17 cellular contexts compared by ENCODE assay signal in genomic region chr2:12313445-12314118, GRCh38.
DNase-seq lines count a peak whose midpoint lies in the region; ATAC-seq and TF ChIP-seq lines count a peak whose summit lies in the region.
"Had no signal": no experiment of that assay in that cellular context is flagged by ENCODE, and none has a peak within 500 bp of the region (broad histone marks: within the 10 kb centered on the region; RNA-seq: fewer than 3 reads in every experiment).

No MANE protein-coding gene starts in this region.

- in situ Hi-C loops in Panc1 (cut with HindIII; ENCODE audit: low pct_unique_long_range_greater_than_20kb, low sequenced_read_pairs) = no loop called here

- intact Hi-C loops in Panc1 (cut with micrococcal nuclease; ENCODE audit: unreplicated experiment) = loop anchor here (10.0 kb wide), 1 partner anchor 479 kb away; no protein-coding TSS in a partner anchor

- no peak for TF ChIP-seq CTCF in Panc1 (IDR thresholded peaks at IDR 0.05)
- TF ChIP-seq CTCF in GM20000 (IDR thresholded peaks at IDR 0.05; ENCODE audit: extremely low read depth, missing control alignments) = no peak

- CTCF ChIA-PET in activated CD8-positive, alpha-beta memory T cell treated with anti-CD3 and anti-CD28 coated beads, Interleukin-2, amount 10 ng/mL, durations not matched to agents 7 days and 5 days (lab: Charles Lee) = interaction anchor here (1.0 kb wide), 1 partner anchor 403 kb away, joined by 3 read pairs; the partner anchor contains the start of gene TRIB2
- CTCF ChIA-PET in Panc1 (lab: Charles Lee) = no interaction called here

- no peaks in the 10 kb centered on the region for H3K27me3 Mint-ChIP-seq in activated CD8-positive, alpha-beta memory T cell treated with anti-CD3 and anti-CD28 coated beads, Interleukin-2, amount 10 ng/mL, durations not matched to agents 7 days and 5 days

- H3K36me3 ChIP-seq in Panc1 (ENCODE audit: control insufficient read depth, insufficient read depth, low read length) = no peaks in the 10 kb centered on the region
- H3K36me3 ChIP-seq: left lung, thoracic aorta had no signal

- no peaks in the 10 kb centered on the region for H3K9me3 ChIP-seq in Panc1 (ENCODE audit: control insufficient read depth, insufficient read depth, low read depth, low read length)
- H3K9me3 ChIP-seq: left lung, thoracic aorta had no signal

- H3K27ac Mint-ChIP-seq in activated CD8-positive, alpha-beta memory T cell treated with anti-CD3 and anti-CD28 coated beads, Interleukin-2, amount 10 ng/mL, durations not matched to agents 7 days and 5 days = peak overlapping the region; percentile 24

- POLR2A ChIA-PET in Panc1 (lab: Charles Lee) = no interaction called here

- peaks cover 3% of the 10 kb centered on the region; the same call in 1 of the 2 replicates for H3K4me1 ChIP-seq in Panc1 (ENCODE audit: control insufficient read depth, insufficient read depth, low read length)

- H3K27me3 ChIP-seq in Panc1 (ENCODE audit: control insufficient read depth, insufficient read depth, low read length) = no peaks in the 10 kb centered on the region
- H3K27me3 ChIP-seq: left lung had no signal

- BruUV-seq in Panc1 (replicated peaks; lab: Mats Ljungman, UMichigan) = no TSS peak

- ATAC-seq in activated CD8-positive, alpha-beta memory T cell treated with anti-CD3 and anti-CD28 coated beads, Interleukin-2, amount 10 ng/mL, durations not matched to agents 7 days and 5 days = peak; percentile 51
- ATAC-seq in Panc1 (no peak), HG03354 (IDR thresholded peaks at IDR 0.05; ENCODE audit: poor library complexity, severe bottlenecking, unreplicated experiment) (no peak)
- ATAC-seq: activated T-cell treated with anti-CD3 and anti-CD28 coated beads, Interleukin-2, amount 50 U/mL, for 4 hours; left lung had no signal

- no peak for DNase-seq in activated CD8-positive, alpha-beta memory T cell treated with anti-CD3 and anti-CD28 coated beads, Interleukin-2, amount 10 ng/mL, durations not matched to agents 7 days and 5 days
- no peak for DNase-seq in activated CD8-positive, alpha-beta memory T cell treated with anti-CD3 and anti-CD28 coated beads for 24 hours
- DNase-seq in Panc1 (ENCODE audit: low read depth, low spot score) (no peak), fibroblast of peridontal ligament (ENCODE audit: extremely low read depth) (peak; percentile 22), pons (ENCODE audit: low spot score) (peak; percentile 62), GM20000 (ENCODE audit: low spot score) (no peak), SIG-M5 treated with dmso at 0.1 percent for 504 hours (lab: John Stamatoyannopoulos, UW; ENCODE audit: unreplicated experiment) (no peak)
- DNase-seq: ACHN; activated T-cell treated with anti-CD3 and anti-CD28 coated beads, Interleukin-2, amount 50 U/mL, for 4 hours; COR-L47; KBM-7; left lung; NCI-H446; stimulated activated CD4-positive, alpha-beta T cell treated with anti-CD3 and anti-CD28 coated beads, Interleukin-1b, Interleukin-23, amount 100 ng/mL, for 48 hours; SW 1271 had no signal

- H3K9me3 Mint-ChIP-seq in activated CD8-positive, alpha-beta memory T cell treated with anti-CD3 and anti-CD28 coated beads, Interleukin-2, amount 10 ng/mL, durations not matched to agents 7 days and 5 days (ENCODE audit: low read depth) = no peaks in the 10 kb centered on the region
- H3K9me3 Mint-ChIP-seq: activated T-cell treated with anti-CD3 and anti-CD28 coated beads, Interleukin-2, amount 50 U/mL, for 4 hours had no signal

- H3K4me3 ChIP-seq in Panc1 (ENCODE audit: low read depth in 2 of 2, low read length in 2 of 2) = no peak overlapping the region
- H3K4me3 ChIP-seq: left lung, thoracic aorta had no signal

- no peak overlapping the region for H3K4me3 Mint-ChIP-seq in activated CD8-positive, alpha-beta memory T cell treated with anti-CD3 and anti-CD28 coated beads, Interleukin-2, amount 10 ng/mL, durations not matched to agents 7 days and 5 days
- H3K4me3 Mint-ChIP-seq: activated T-cell treated with anti-CD3 and anti-CD28 coated beads, Interleukin-2, amount 50 U/mL, for 4 hours had no signal

- peak overlapping the region; percentile 55 for H3K27ac ChIP-seq in Panc1 (ENCODE audit: low read length)
- H3K27ac ChIP-seq: left lung, thoracic aorta had no signal

- H3K36me3 Mint-ChIP-seq in activated CD8-positive, alpha-beta memory T cell treated with anti-CD3 and anti-CD28 coated beads, Interleukin-2, amount 10 ng/mL, durations not matched to agents 7 days and 5 days = no peaks in the 10 kb centered on the region

- H3K4me1 Mint-ChIP-seq in activated CD8-positive, alpha-beta memory T cell treated with anti-CD3 and anti-CD28 coated beads, Interleukin-2, amount 10 ng/mL, durations not matched to agents 7 days and 5 days = peaks cover 28% of the 10 kb centered on the region

Comparison
In these comparisons a context has a peak if more than half of its experiments do, and no peak if none do; other contexts are left out.
1. DNase-seq: peak in fibroblast of peridontal ligament (single experiment) and pons (single experiment); none in activated CD8-positive, alpha-beta memory T cell treated with anti-CD3 and anti-CD28 coated beads, Interleukin-2, amount 10 ng/mL, durations not matched to agents 7 days and 5 days (single experiment), activated CD8-positive, alpha-beta memory T cell treated with anti-CD3 and anti-CD28 coated beads for 24 hours (single experiment), Panc1 (single experiment), GM20000 (single experiment) and SIG-M5 treated with dmso at 0.1 percent for 504 hours (single experiment).